ENCODE assay signal across 8 cellular contexts in genomic region chr22:26483043-26483438, GRCh38. TPM values are rescaled to one million over a fixed set of nuclear protein-coding genes. Genes with fewer than 3 reads are reported as not detected.
DNase-seq lines count a peak whose midpoint lies in the region; ATAC-seq and TF ChIP-seq lines count a peak whose summit lies in the region.

No MANE protein-coding gene starts in this region.

- TF ChIP-seq CTCF in CD14-positive monocyte (IDR thresholded peaks at IDR 0.05) (no peak), dorsolateral prefrontal cortex (IDR thresholded peaks at IDR 0.05 in 54 of 56, conservative IDR thresholded peaks at IDR 0.05 in 2 of 56; ENCODE audit: low read depth in 1 of 56, partially characterized antibody in 56 of 56) (no peak), nephron (IDR thresholded peaks at IDR 0.05; ENCODE audit: unreplicated experiment in 3 of 3) (no peak)

- peak overlapping the region; percentile 72 to 100 (median 98) for H3K4me3 ChIP-seq in dorsolateral prefrontal cortex

- H3K36me3 Mint-ChIP-seq in CD14-positive monocyte, result peaks cover 9 to 18% of the 10 kb centered on the region in 2 donors
- peaks cover 9% of the 10 kb centered on the region for H3K36me3 Mint-ChIP-seq in nephron (ENCODE audit: low read depth)

- intact Hi-C loops in CD14-positive monocyte (cut with micrococcal nuclease), result loop anchor here in 1 of 2 donors (5.0 kb wide), 2 partner anchors 51 to 109 kb away; partner anchors contain the start of gene TPST2
- intact Hi-C loops in dorsolateral prefrontal cortex (cut with DNase I), result loop anchor here (1.0 to 5.0 kb wide), 3 partner anchors 29 to 56 kb away; partner anchors contain the start of genes ASPHD2 (in 1 of the 2) and TFIP11 (in 1 of the 2)

- H3K27me3 ChIP-seq in dorsolateral prefrontal cortex, result no peaks in the 10 kb centered on the region

- no peak for DNase-seq in CD14-positive monocyte (ENCODE audit: low spot score)
- no peak for DNase-seq in dorsolateral prefrontal cortex
- no peak for DNase-seq in left lobe of liver (ENCODE audit: low spot score)
- DNase-seq in NCI-H446 (lab: John Stamatoyannopoulos, UW), result no peak

- H3K9me3 Mint-ChIP-seq in CD14-positive monocyte (no peaks in the 10 kb centered on the region), nephron (no peaks in the 10 kb centered on the region)

- H3K27me3 Mint-ChIP-seq in CD14-positive monocyte (ENCODE audit: low read depth in 3 of 3) (no peaks in the 10 kb centered on the region), nephron (ENCODE audit: low read depth) (no peaks in the 10 kb centered on the region)

- H3K4me3 Mint-ChIP-seq in CD14-positive monocyte, result peak overlapping the region; percentile 83 to 94
- H3K4me3 Mint-ChIP-seq in nephron, result peak overlapping the region; percentile 90 to 97 (median 95)

- H3K4me1 Mint-ChIP-seq in CD14-positive monocyte (peaks cover 65% of the 10 kb centered on the region), nephron (peaks cover 67% of the 10 kb centered on the region)

- ATAC-seq in GM21528 (IDR thresholded peaks at IDR 0.05; ENCODE audit: low FRiP score, unreplicated experiment) (no peak), GM21360 (IDR thresholded peaks at IDR 0.05; ENCODE audit: unreplicated experiment) (no peak), left lobe of liver (no peak)

- peak overlapping the region; percentile 72 to 99 (median 95) for H3K27ac ChIP-seq in dorsolateral prefrontal cortex

- no peak for TF ChIP-seq RAD21 in Ishikawa (IDR thresholded peaks at IDR 0.05; ENCODE audit: low read depth)

- peak overlapping the region; percentile 93 to 98 (median 97) for H3K27ac Mint-ChIP-seq in CD14-positive monocyte
- peak overlapping the region; percentile 88 to 98 (median 98) for H3K27ac Mint-ChIP-seq in nephron

- TF ChIP-seq EP300 in Ishikawa (IDR thresholded peaks at IDR 0.05; ENCODE audit: borderline replicate concordance), result no peak

TF ChIP-seq in Ishikawa, 13 proteins besides CTCF, POLR2A, EP300 and RAD21:
- TF ChIP-seq, protein P1, sequence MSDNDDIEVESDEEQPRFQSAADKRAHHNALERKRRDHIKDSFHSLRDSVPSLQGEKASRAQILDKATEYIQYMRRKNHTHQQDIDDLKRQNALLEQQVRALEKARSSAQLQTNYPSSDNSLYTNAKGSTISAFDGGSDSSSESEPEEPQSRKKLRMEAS (IDR thresholded peaks at IDR 0.05), result no peak
- peak; percentile 36; the same call in 1 of the 2 replicates for TF ChIP-seq REST (IDR thresholded peaks at IDR 0.05; ENCODE audit: low read depth)

RNA-seq across cellular contexts. Expression of gene HPS4, which starts 0.5 kb away (rescaled TPM):
- 1 to 10 TPM; 5.7 to 7.5 TPM for polyA plus RNA-seq in CD14-positive monocyte
- total RNA-seq in dorsolateral prefrontal cortex (10 to 100 TPM; 31.0 to 59.1 (median 45.3) TPM), left lobe of liver (13.2 TPM)

RNA-seq across cellular contexts. Expression of gene SRRD, which starts 0.6 kb away (rescaled TPM):
- polyA plus RNA-seq in CD14-positive monocyte, result 10 to 100 TPM; 10.0 to 15.0 TPM
- total RNA-seq in dorsolateral prefrontal cortex (10 to 100 TPM; 15.0 to 37.8 (median 23.3) TPM), left lobe of liver (9.5 TPM)

RNA-seq across cellular contexts. Expression of gene TFIP11, which starts 29.2 kb away (rescaled TPM):
- polyA plus RNA-seq in CD14-positive monocyte, result 10 to 100 TPM; 10.1 to 19.8 TPM
- 10 to 100 TPM; 27.4 to 51.0 (median 35.3) TPM for total RNA-seq in dorsolateral prefrontal cortex
- total RNA-seq in left lobe of liver, result 19.8 TPM

RNA-seq across cellular contexts. Expression of gene ASPHD2, which starts 54.0 kb away (rescaled TPM):
- polyA plus RNA-seq in CD14-positive monocyte, result 1 to 10 TPM; 2.6 to 6.2 TPM
- total RNA-seq in dorsolateral prefrontal cortex (10 to 100 TPM in 111 of 120 experiments, 1 to 10 TPM in 9; 4.8 to 24.5 (median 15.5) TPM), left lobe of liver (0.13 TPM)
